In the genomic region with DNA sequence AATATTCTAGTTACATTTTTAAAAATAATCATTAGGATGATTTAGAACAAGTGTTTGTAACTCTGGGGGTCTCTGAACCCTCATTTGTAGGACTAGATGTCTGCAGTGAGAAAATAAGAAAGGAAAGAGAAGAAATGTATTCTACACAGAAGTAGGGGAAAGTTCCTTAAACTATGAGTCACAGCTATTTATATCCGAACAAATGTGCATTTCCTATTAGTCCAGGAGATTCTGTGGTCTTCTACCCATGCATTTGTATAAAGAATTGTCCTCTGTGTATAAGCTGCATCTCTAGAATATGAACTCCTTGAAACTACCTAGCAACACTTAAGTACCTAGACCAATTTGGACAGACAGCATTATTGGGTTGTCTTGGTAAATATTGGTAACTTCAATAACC, we compare ENCODE assay signal across 14 cellular contexts. TPM values are rescaled to one million over a fixed set of nuclear protein-coding genes. Genes with fewer than 3 reads are reported as not detected.
DNase-seq lines count a peak whose midpoint lies in the region; ATAC-seq, FAIRE-seq and TF ChIP-seq lines count a peak whose summit lies in the region.
"Had no signal": no experiment of that assay in that cellular context is flagged by ENCODE, and none has a peak within 500 bp of the region (broad histone marks: within the 10 kb centered on the region; RNA-seq: fewer than 3 reads in every experiment).

No MANE protein-coding gene starts in this region.

- peak; percentile 95 for FAIRE-seq in astrocyte (lab: Jason Lieb, UNC)

- H3K79me2 ChIP-seq in astrocyte (ENCODE audit: insufficient read depth, low read length) = no peaks in the 10 kb centered on the region

- no peaks in the 10 kb centered on the region for H3K36me3 Mint-ChIP-seq in astrocyte (ENCODE audit: low read depth, unreplicated experiment)
- H3K36me3 Mint-ChIP-seq: activated naive CD8-positive, alpha-beta T cell treated with anti-CD3 and anti-CD28 coated beads for 36 hours; naive thymus-derived CD8-positive, alpha-beta T cell had no signal

- peaks cover 19% of the 10 kb centered on the region for H3K4me1 Mint-ChIP-seq in astrocyte (ENCODE audit: low read depth, unreplicated experiment)
- H3K4me1 Mint-ChIP-seq: activated naive CD8-positive, alpha-beta T cell treated with anti-CD3 and anti-CD28 coated beads for 36 hours had no signal

- H3K27ac ChIP-seq in astrocyte (ENCODE audit: low read depth, low read length) = no peak overlapping the region
- H3K27ac ChIP-seq: C4-2B, vagina had no signal

- no peaks in the 10 kb centered on the region for H3K9me3 Mint-ChIP-seq in astrocyte (ENCODE audit: unreplicated experiment)
- H3K9me3 Mint-ChIP-seq: activated naive CD8-positive, alpha-beta T cell treated with anti-CD3 and anti-CD28 coated beads for 36 hours; naive thymus-derived CD8-positive, alpha-beta T cell had no signal

- H3K4me2 ChIP-seq in astrocyte (ENCODE audit: low read length) = peak overlapping the region; percentile 39

- no peaks in the 10 kb centered on the region for H3K4me1 ChIP-seq in astrocyte (ENCODE audit: insufficient read depth, low read length)
- H3K4me1 ChIP-seq: vagina had no signal

- no peak overlapping the region for H2AFZ ChIP-seq in astrocyte (ENCODE audit: low read depth, low read length)

- no peaks in the 10 kb centered on the region for H3K9me3 ChIP-seq in astrocyte (ENCODE audit: insufficient read depth, low read depth, low read length)
- H3K9me3 ChIP-seq: vagina had no signal

- no peak overlapping the region for H3K9ac ChIP-seq in astrocyte (ENCODE audit: low read length)

- no peaks in the 10 kb centered on the region for H3K27me3 ChIP-seq in astrocyte (ENCODE audit: insufficient read depth, low read length)
- H3K27me3 ChIP-seq: vagina had no signal

- DNase-seq in AG10803 (ENCODE audit: low read depth) (peak; percentile 41), astrocyte (ENCODE audit: low read depth) (peak; percentile 76), hepatic stellate cell (ENCODE audit: low spot score) (peak; percentile 6), Ammon's horn (ENCODE audit: low spot score) (no peak), NCI-H2081 treated with DMSO at 0.1 percent for 48 hours (lab: John Stamatoyannopoulos, UW) (no peak), GDM1 (lab: John Stamatoyannopoulos, UW) (no peak), DMS153 (lab: John Stamatoyannopoulos, UW) (no peak)
- DNase-seq: activated naive CD8-positive, alpha-beta T cell treated with anti-CD3 and anti-CD28 coated beads for 36 hours; effector CD4-positive, alpha-beta T cell; naive thymus-derived CD8-positive, alpha-beta T cell; stimulated activated CD4-positive, alpha-beta T cell treated with anti-CD3 and anti-CD28 coated beads, Interleukin-12 subunit alpha, Interleukin-12 subunit beta, amount 100 ng/mL, for 4 hours had no signal

- ATAC-seq in HG03432 (IDR thresholded peaks at IDR 0.05; ENCODE audit: unreplicated experiment) = peak; percentile 41
- ATAC-seq: naive thymus-derived CD8-positive, alpha-beta T cell had no signal

- peak overlapping the region; percentile 4 for H3K4me3 Mint-ChIP-seq in astrocyte (ENCODE audit: unreplicated experiment)
- H3K4me3 Mint-ChIP-seq: activated naive CD8-positive, alpha-beta T cell treated with anti-CD3 and anti-CD28 coated beads for 36 hours; naive thymus-derived CD8-positive, alpha-beta T cell had no signal

- no peaks in the 10 kb centered on the region for H3K27me3 Mint-ChIP-seq in astrocyte (ENCODE audit: low read depth, unreplicated experiment)
- H3K27me3 Mint-ChIP-seq: activated naive CD8-positive, alpha-beta T cell treated with anti-CD3 and anti-CD28 coated beads for 36 hours had no signal

- H3K27ac Mint-ChIP-seq in astrocyte (ENCODE audit: unreplicated experiment) = peak overlapping the region; percentile 66
- H3K27ac Mint-ChIP-seq: activated naive CD8-positive, alpha-beta T cell treated with anti-CD3 and anti-CD28 coated beads for 36 hours; naive thymus-derived CD8-positive, alpha-beta T cell had no signal

- TF ChIP-seq CTCF in AG10803 (conservative IDR thresholded peaks at IDR 0.05; ENCODE audit: low read length) (no peak), astrocyte (IDR thresholded peaks at IDR 0.05; ENCODE audit: insufficient read depth, low read depth, low read length) (no peak)

- H4K20me1 ChIP-seq in astrocyte (ENCODE audit: insufficient read depth, low read length) = no peaks in the 10 kb centered on the region

- H3K4me3 ChIP-seq in AG10803 (ENCODE audit: low read length) (no peak overlapping the region), astrocyte (ENCODE audit: insufficient read depth, low read depth, low read length) (no peak overlapping the region)
- H3K4me3 ChIP-seq: vagina had no signal

- no peaks in the 10 kb centered on the region for H3K36me3 ChIP-seq in astrocyte (ENCODE audit: insufficient read depth, low read length)
- H3K36me3 ChIP-seq: vagina had no signal

RNA-seq across cellular contexts. Expression of gene CD36, which starts 15.9 kb away (rescaled TPM):
- total RNA-seq in astrocyte = 1.7 and 2.6 TPM in 2 replicates
- total RNA-seq: activated naive CD8-positive, alpha-beta T cell treated with anti-CD3 and anti-CD28 coated beads for 36 hours had no signal

Comparison
In these comparisons a context has a peak if more than half of its experiments do, and no peak if none do; other contexts are left out.
1. DNase-seq: peak in AG10803 (single experiment), astrocyte (single experiment) and hepatic stellate cell (single experiment); none in Ammon's horn (single experiment), NCI-H2081 treated with DMSO at 0.1 percent for 48 hours (single experiment), GDM1 (single experiment) and DMS153 (single experiment).